ENCODE assay signal across 11 cellular contexts in the genomic region with DNA sequence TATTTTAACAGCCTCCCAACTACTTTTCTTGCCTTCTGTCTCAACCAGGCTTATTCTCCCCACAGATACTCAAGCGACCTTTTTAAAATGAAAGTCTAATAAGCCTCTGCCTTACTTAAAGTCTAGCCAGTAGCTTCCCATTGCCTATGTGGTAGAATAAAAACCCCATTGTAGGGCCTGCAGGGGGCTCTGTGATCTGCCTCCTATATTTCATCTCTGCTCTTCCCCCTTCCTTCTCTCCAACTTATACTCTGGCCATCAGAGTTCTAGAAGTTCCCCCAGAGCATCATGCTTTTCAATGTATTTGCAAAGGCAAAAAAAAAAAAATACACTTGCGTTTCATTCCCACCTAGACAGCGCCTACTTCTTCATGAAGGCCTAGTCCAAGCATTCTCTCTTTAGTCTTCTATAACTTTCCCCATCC.
DNase-seq lines count a peak whose midpoint lies in the region; ATAC-seq and TF ChIP-seq lines count a peak whose summit lies in the region.
"Had no signal": no experiment of that assay in that cellular context is flagged by ENCODE, and none has a peak within 500 bp of the region (broad histone marks: within the 10 kb centered on the region; RNA-seq: fewer than 3 reads in every experiment).

No MANE protein-coding gene starts in this region.

- no peak for TF ChIP-seq EP300 in upper lobe of left lung (IDR thresholded peaks at IDR 0.05)

- H3K36me3 ChIP-seq in upper lobe of left lung = no peaks in the 10 kb centered on the region

- TF ChIP-seq CTCF in fibroblast of villous mesenchyme (IDR thresholded peaks at IDR 0.05; ENCODE audit: insufficient read depth, low read depth, low read length) (peak; percentile 33), upper lobe of left lung (IDR thresholded peaks at IDR 0.05) (no peak)

- peak; percentile 41 for ATAC-seq in activated naive CD8-positive, alpha-beta T cell treated with anti-CD3 and anti-CD28 coated beads, Interleukin-2, amount 10 ng/mL, durations not matched to agents 7 days and 5 days (ENCODE audit: low read depth)
- ATAC-seq in upper lobe of left lung (ENCODE audit: low FRiP score in 2 of 2) = no peak
- no peak for ATAC-seq in GM21825 (IDR thresholded peaks at IDR 0.05; ENCODE audit: unreplicated experiment)
- ATAC-seq: A549 had no signal

- no peaks in the 10 kb centered on the region for H3K27me3 ChIP-seq in upper lobe of left lung

- 51 to 64% methylated on average over 3 of the region's 3 CpGs for WGBS in upper lobe of left lung, 2 donors

- peak overlapping the region; percentile 44 for H3K4me3 ChIP-seq in fibroblast of villous mesenchyme (ENCODE audit: low read depth, low read length)
- peak overlapping the region in 1 of 4 donors; percentile 24 for H3K4me3 ChIP-seq in upper lobe of left lung
- H3K4me3 ChIP-seq: A549 had no signal

- H3K9me3 Mint-ChIP-seq in activated naive CD8-positive, alpha-beta T cell treated with anti-CD3 and anti-CD28 coated beads, Interleukin-2, amount 10 ng/mL, durations not matched to agents 7 days and 5 days = no peaks in the 10 kb centered on the region
- peaks cover 3% of the 10 kb centered on the region for H3K9me3 Mint-ChIP-seq in activated naive CD8-positive, alpha-beta T cell treated with anti-CD3 and anti-CD28 coated beads for 36 hours
- H3K9me3 Mint-ChIP-seq: stimulated activated naive CD8-positive, alpha-beta T cell treated with anti-CD3 and anti-CD28 coated beads, Interleukin-15, Interleukin-2, amounts not matched to agents 100 ng/mL and 50 ng/mL, for 24 hours had no signal

- TF ChIP-seq POLR2A in upper lobe of left lung (IDR thresholded peaks at IDR 0.05) = no peak

- POLR2A ChIA-PET in activated naive CD8-positive, alpha-beta T cell treated with anti-CD3 and anti-CD28 coated beads, Interleukin-2, amount 10 ng/mL, durations not matched to agents 7 days and 5 days (lab: Charles Lee) = interaction anchor here (0.6 to 3.3 kb wide), 13 partner anchors 10 to 771 kb away, joined by 3 to 60 read pairs (median 4); a partner anchor contains a TSS

- H3K27ac ChIP-seq in upper lobe of left lung = peak overlapping the region; percentile 63 to 87 (median 82)
- H3K27ac ChIP-seq: A549 had no signal

- DNase-seq in activated naive CD8-positive, alpha-beta T cell treated with anti-CD3 and anti-CD28 coated beads, Interleukin-2, amount 10 ng/mL, durations not matched to agents 7 days and 5 days = no peak
- DNase-seq in activated naive CD8-positive, alpha-beta T cell treated with anti-CD3 and anti-CD28 coated beads for 36 hours = no peak
- peak; percentile 47 for DNase-seq in RPMI7951 (ENCODE audit: low read depth)
- DNase-seq in fibroblast of villous mesenchyme (ENCODE audit: low read depth) = peak; percentile 22
- DNase-seq in upper lobe of left lung = no peak
- DNase-seq in dermis blood vessel endothelial cell = no peak
- DNase-seq in NCI-H2227 treated with DMSO at 0.1 percent for 48 hours (lab: John Stamatoyannopoulos, UW) = no peak
- DNase-seq: NCI-H1105 had no signal

- H3K9me3 ChIP-seq in upper lobe of left lung = no peaks in the 10 kb centered on the region
- H3K9me3 ChIP-seq: A549 had no signal

- no peak overlapping the region for H3K4me3 Mint-ChIP-seq in activated naive CD8-positive, alpha-beta T cell treated with anti-CD3 and anti-CD28 coated beads, Interleukin-2, amount 10 ng/mL, durations not matched to agents 7 days and 5 days
- H3K4me3 Mint-ChIP-seq in activated naive CD8-positive, alpha-beta T cell treated with anti-CD3 and anti-CD28 coated beads for 36 hours = no peak overlapping the region
- H3K4me3 Mint-ChIP-seq: stimulated activated naive CD8-positive, alpha-beta T cell treated with anti-CD3 and anti-CD28 coated beads, Interleukin-15, Interleukin-2, amounts not matched to agents 100 ng/mL and 50 ng/mL, for 24 hours had no signal

- H3K27ac Mint-ChIP-seq in activated naive CD8-positive, alpha-beta T cell treated with anti-CD3 and anti-CD28 coated beads, Interleukin-2, amount 10 ng/mL, durations not matched to agents 7 days and 5 days = no peak overlapping the region
- H3K27ac Mint-ChIP-seq in activated naive CD8-positive, alpha-beta T cell treated with anti-CD3 and anti-CD28 coated beads for 36 hours = no peak overlapping the region
- H3K27ac Mint-ChIP-seq: stimulated activated naive CD8-positive, alpha-beta T cell treated with anti-CD3 and anti-CD28 coated beads, Interleukin-15, Interleukin-2, amounts not matched to agents 100 ng/mL and 50 ng/mL, for 24 hours had no signal

- H3K4me1 Mint-ChIP-seq in activated naive CD8-positive, alpha-beta T cell treated with anti-CD3 and anti-CD28 coated beads, Interleukin-2, amount 10 ng/mL, durations not matched to agents 7 days and 5 days = peaks cover 7% of the 10 kb centered on the region
- H3K4me1 Mint-ChIP-seq in activated naive CD8-positive, alpha-beta T cell treated with anti-CD3 and anti-CD28 coated beads for 36 hours = peaks cover 39% of the 10 kb centered on the region

- no peaks in the 10 kb centered on the region for H3K36me3 Mint-ChIP-seq in activated naive CD8-positive, alpha-beta T cell treated with anti-CD3 and anti-CD28 coated beads, Interleukin-2, amount 10 ng/mL, durations not matched to agents 7 days and 5 days
- H3K36me3 Mint-ChIP-seq in activated naive CD8-positive, alpha-beta T cell treated with anti-CD3 and anti-CD28 coated beads for 36 hours = no peaks in the 10 kb centered on the region

- peaks cover 7 to 24% (median 19%) of the 10 kb centered on the region in 4 donors for H3K4me1 ChIP-seq in upper lobe of left lung
- H3K4me1 ChIP-seq: A549 had no signal

- H3K27me3 Mint-ChIP-seq in activated naive CD8-positive, alpha-beta T cell treated with anti-CD3 and anti-CD28 coated beads, Interleukin-2, amount 10 ng/mL, durations not matched to agents 7 days and 5 days = no peaks in the 10 kb centered on the region
- H3K27me3 Mint-ChIP-seq in activated naive CD8-positive, alpha-beta T cell treated with anti-CD3 and anti-CD28 coated beads for 36 hours = no peaks in the 10 kb centered on the region
- H3K27me3 Mint-ChIP-seq: stimulated activated naive CD8-positive, alpha-beta T cell treated with anti-CD3 and anti-CD28 coated beads, Interleukin-15, Interleukin-2, amounts not matched to agents 100 ng/mL and 50 ng/mL, for 24 hours had no signal

Comparison
In these comparisons a context has a peak if more than half of its experiments do, and no peak if none do; other contexts are left out.
1. DNase-seq: peak in RPMI7951 (single experiment) and fibroblast of villous mesenchyme (single experiment); none in activated naive CD8-positive, alpha-beta T cell treated with anti-CD3 and anti-CD28 coated beads, Interleukin-2, amount 10 ng/mL, durations not matched to agents 7 days and 5 days (single experiment), activated naive CD8-positive, alpha-beta T cell treated with anti-CD3 and anti-CD28 coated beads for 36 hours (single experiment), upper lobe of left lung (0 of 2), dermis blood vessel endothelial cell (single experiment) and NCI-H2227 treated with DMSO at 0.1 percent for 48 hours (single experiment).